33 cellular contexts compared by ENCODE assay signal in genomic region chr5:7225826-7226225, GRCh38.
A peak's percentile ranks its signal among the peaks of the same experiment; 100 is the strongest.
DNase-seq lines count a peak whose midpoint lies in the region; TF ChIP-seq lines count a peak whose summit lies in the region.
"Had no signal": no experiment of that assay in that cellular context is flagged by ENCODE, and none has a peak within 500 bp of the region (broad histone marks: within the 10 kb centered on the region; RNA-seq: fewer than 3 reads in every experiment).

No MANE protein-coding gene starts in this region.

- peaks cover 0 to 6% (median 0%) of the 10 kb centered on the region in 4 donors for H3K9me3 ChIP-seq in esophagus muscularis mucosa
- H3K9me3 ChIP-seq in A673 (ENCODE audit: low read depth, low read length, poor library complexity, severe bottlenecking): no peaks in the 10 kb centered on the region
- H3K9me3 ChIP-seq: A549, BE2C, Caco-2 had no signal

- TF ChIP-seq POLR2A in esophagus muscularis mucosa (IDR thresholded peaks at IDR 0.05; ENCODE audit: low read depth): no peak

- H3K27ac Mint-ChIP-seq in nephron progenitor cell: peak overlapping the region; percentile 84
- H3K27ac Mint-ChIP-seq: B cell; CD14-positive monocyte; CD4-positive, alpha-beta memory T cell; CD4-positive, alpha-beta T cell; CD4-positive, CD25-positive, alpha-beta regulatory T cell; CD8-positive, alpha-beta memory T cell; CD8-positive, alpha-beta T cell had no signal

- CTCF ChIA-PET in A673 (lab: Charles Lee): no interaction called here

- TF ChIP-seq CTCF in esophagus muscularis mucosa (IDR thresholded peaks at IDR 0.05) (no peak), nephron progenitor cell (IDR thresholded peaks at IDR 0.05) (no peak), A673 (conservative IDR thresholded peaks at IDR 0.05; ENCODE audit: low read depth, low read length) (no peak)

- no peaks in the 10 kb centered on the region for H3K27me3 ChIP-seq in esophagus muscularis mucosa
- H3K27me3 ChIP-seq in A673 (replicated peaks; ENCODE audit: insufficient read depth, low read depth, low read length, poor library complexity): no peaks in the 10 kb centered on the region
- H3K27me3 ChIP-seq: BE2C; BLaER1; BLaER1 treated with 17β-estradiol and CSF1 and Interleukin-3, amounts not matched to agents 10 nM and 100 nM had no signal

- H3K4me1 Mint-ChIP-seq in nephron progenitor cell: peaks cover 31% of the 10 kb centered on the region
- H3K4me1 Mint-ChIP-seq: B cell; CD14-positive monocyte; CD4-positive, alpha-beta memory T cell; CD4-positive, CD25-positive, alpha-beta regulatory T cell; CD8-positive, alpha-beta memory T cell had no signal

- H3K36me3 Mint-ChIP-seq in nephron progenitor cell (ENCODE audit: low read depth): peaks cover 50% of the 10 kb centered on the region
- H3K36me3 Mint-ChIP-seq: CD14-positive monocyte; CD4-positive, alpha-beta memory T cell; CD4-positive, CD25-positive, alpha-beta regulatory T cell; CD8-positive, alpha-beta memory T cell; CD8-positive, alpha-beta T cell had no signal

- no peak overlapping the region for H3K4me3 Mint-ChIP-seq in nephron progenitor cell
- H3K4me3 Mint-ChIP-seq: B cell; CD14-positive monocyte; CD4-positive, alpha-beta memory T cell; CD4-positive, alpha-beta T cell; CD4-positive, CD25-positive, alpha-beta regulatory T cell; CD8-positive, alpha-beta memory T cell; CD8-positive, alpha-beta T cell had no signal

- intact Hi-C loops in esophagus muscularis mucosa (cut with DNase I) (no loop called here), A673 (cut with micrococcal nuclease; ENCODE audit: unreplicated experiment) (no loop called here)

- peaks cover 56% of the 10 kb centered on the region for H3K9me3 Mint-ChIP-seq in nephron progenitor cell
- H3K9me3 Mint-ChIP-seq: CD4-positive, alpha-beta T cell; CD8-positive, alpha-beta T cell had no signal

- TF ChIP-seq EP300 in esophagus muscularis mucosa (IDR thresholded peaks at IDR 0.05): no peak

- POLR2A ChIA-PET in A673 (lab: Charles Lee; ENCODE audit: low non-redundant PET): no interaction called here

- 74% methylated on average over 5 of the region's 5 CpGs for WGBS in esophagus muscularis mucosa

- H3K27ac ChIP-seq in esophagus muscularis mucosa (replicated peaks in 1 of 4) (no peak overlapping the region), A673 (ENCODE audit: low read depth, low read length, poor library complexity, severe bottlenecking) (no peak overlapping the region)
- H3K27ac ChIP-seq: 22Rv1; A549; BLaER1; BLaER1 treated with 17β-estradiol and CSF1 and Interleukin-3, amounts not matched to agents 10 nM and 100 nM; C4-2B had no signal

- H3K36me3 ChIP-seq in esophagus muscularis mucosa: no peaks in the 10 kb centered on the region
- H3K36me3 ChIP-seq in A673 (ENCODE audit: insufficient read depth, low read length, poor library complexity, severe bottlenecking): no peaks in the 10 kb centered on the region
- H3K36me3 ChIP-seq: BE2C; BLaER1; BLaER1 treated with 17β-estradiol and CSF1 and Interleukin-3, amounts not matched to agents 10 nM and 100 nM had no signal

- DNase-seq in esophagus muscularis mucosa (ENCODE audit: extremely low spot score): peak; percentile 60
- DNase-seq in left kidney (ENCODE audit: low read depth, low spot score): peak; percentile 19
- DNase-seq in nephron progenitor cell: no peak
- no peak for DNase-seq in A673 (ENCODE audit: low spot score)
- no peak for DNase-seq in ureter (ENCODE audit: low spot score)
- DNase-seq in glomerular visceral epithelial cell (ENCODE audit: extremely low spot score): no peak
- DNase-seq: 8988T; ACHN; AML-193; BE2C; C1 segment of cervical spinal cord; Caco-2; Calu3; CD4-positive, alpha-beta memory T cell; CD4-positive, alpha-beta T cell; CD4-positive, CD25-positive, alpha-beta regulatory T cell; CD8-positive, alpha-beta memory T cell; CD8-positive, alpha-beta T cell; COR-L47; DMS 273 treated with DMSO at 0.1 percent for 48 hours; DMS153; DMS53; DMS79; DMS79 treated with DMSO at 0.1 percent for 48 hours; DND-41; EL had no signal

- BruUV-seq in A673 (replicated peaks; lab: Mats Ljungman, UMichigan): no TSS peak

- H3K4me3 ChIP-seq in esophagus muscularis mucosa: no peak overlapping the region
- no peak overlapping the region for H3K4me3 ChIP-seq in A673 (ENCODE audit: low read depth, low read length, poor library complexity, severe bottlenecking)
- H3K4me3 ChIP-seq: A549; BLaER1; BLaER1 treated with 17β-estradiol and CSF1 and Interleukin-3, amounts not matched to agents 10 nM and 100 nM had no signal

- H3K27me3 Mint-ChIP-seq in nephron progenitor cell (ENCODE audit: low read depth, poor library complexity): peaks cover 8% of the 10 kb centered on the region
- H3K27me3 Mint-ChIP-seq: B cell; CD4-positive, CD25-positive, alpha-beta regulatory T cell; CD8-positive, alpha-beta memory T cell had no signal

- no peaks in the 10 kb centered on the region for H3K4me1 ChIP-seq in esophagus muscularis mucosa
- no peaks in the 10 kb centered on the region for H3K4me1 ChIP-seq in A673 (ENCODE audit: insufficient read depth, low read length, poor library complexity, severe bottlenecking)
- H3K4me1 ChIP-seq: A549; BE2C; BLaER1; BLaER1 treated with 17β-estradiol and CSF1 and Interleukin-3, amounts not matched to agents 10 nM and 100 nM; Caco-2 had no signal

Comparison
In these comparisons a context has a peak if more than half of its experiments do, and no peak if none do; other contexts are left out.
1. DNase-seq: peak in esophagus muscularis mucosa (single experiment) and left kidney (single experiment); none in nephron progenitor cell (single experiment), A673 (single experiment), ureter (single experiment) and glomerular visceral epithelial cell (single experiment).